ENCODE assay signal across 9 cellular contexts in the genomic region with DNA sequence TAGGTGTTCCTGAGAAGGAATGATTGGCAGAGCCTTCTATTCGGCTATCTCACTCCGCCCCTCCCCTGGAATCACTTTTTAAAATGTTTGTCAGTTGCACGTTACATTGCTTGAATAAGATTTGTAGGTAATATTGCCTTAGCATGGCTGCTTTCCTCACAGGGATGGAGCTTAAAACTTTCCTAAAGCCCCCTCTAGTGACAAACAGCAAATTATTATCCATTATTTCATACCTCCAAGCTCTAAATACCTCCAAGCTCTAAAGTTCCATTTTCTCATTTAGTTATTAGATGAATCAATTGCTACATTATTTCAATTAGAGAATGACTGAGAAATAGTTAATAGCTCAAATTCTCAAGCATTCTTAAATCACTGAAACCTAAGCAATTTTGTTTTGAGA. TPM values are rescaled to one million over a fixed set of nuclear protein-coding genes. Genes with fewer than 3 reads are reported as not detected.
DNase-seq lines count a peak whose midpoint lies in the region; ATAC-seq and TF ChIP-seq lines count a peak whose summit lies in the region.
"Had no signal": no experiment of that assay in that cellular context is flagged by ENCODE, and none has a peak within 500 bp of the region (broad histone marks: within the 10 kb centered on the region; RNA-seq: fewer than 3 reads in every experiment).

No MANE protein-coding gene starts in this region.

- TF ChIP-seq CTCF in AG04450 (IDR thresholded peaks at IDR 0.05; ENCODE audit: low read depth, low read length), result peak; percentile 42
- TF ChIP-seq CTCF in GM13976 (IDR thresholded peaks at IDR 0.05; ENCODE audit: borderline replicate concordance, control extremely low read depth, extremely low read depth, insufficient read depth, missing control alignments), result no peak
- peak; percentile 26 for TF ChIP-seq CTCF in fibroblast of villous mesenchyme (IDR thresholded peaks at IDR 0.05; ENCODE audit: insufficient read depth, low read depth, low read length)

- no peak overlapping the region for H3K4me3 ChIP-seq in AG04450 (ENCODE audit: low read depth, low read length)
- no peak overlapping the region for H3K4me3 ChIP-seq in fibroblast of villous mesenchyme (ENCODE audit: low read depth, low read length)

- CTCF ChIA-PET in AG04450 (lab: Charles Lee), result interaction anchor here (0.5 to 4.2 kb wide), 13 partner anchors 9 to 441 kb away, joined by 3 to 49 read pairs (median 3); no protein-coding TSS in a partner anchor

- DNase-seq in AG04450 (ENCODE audit: low read depth, low spot score), result no peak
- DNase-seq in GM13976 (ENCODE audit: low spot score), result peak; percentile 18
- DNase-seq in OCI-M1 (lab: John Stamatoyannopoulos, UW), result peak; percentile 13
- peak; percentile 12 for DNase-seq in fibroblast of villous mesenchyme (ENCODE audit: low read depth)
- DNase-seq in T1000 (lab: John Stamatoyannopoulos, UW), result no peak
- no peak for DNase-seq in activated effector memory CD4-positive, alpha-beta T cell treated with anti-CD3 and anti-CD28 coated beads, Interleukin-2, amount 50 U/mL, for 16 hours
- DNase-seq: NCI-H226 had no signal

- H3K27me3 ChIP-seq in AG04450 (ENCODE audit: control insufficient read depth, insufficient read depth, low read length), result peaks cover 4% of the 10 kb centered on the region

- H3K9me3 ChIP-seq in AG04450 (ENCODE audit: control insufficient read depth, insufficient read depth, low read length), result no peaks in the 10 kb centered on the region; the same call in 1 of the 2 replicates

- H3K27ac ChIP-seq in AG04450 (ENCODE audit: low read depth, low read length), result no peak overlapping the region

- ATAC-seq in GM21723 (IDR thresholded peaks at IDR 0.05; ENCODE audit: unreplicated experiment) (no peak), HG02623 (IDR thresholded peaks at IDR 0.05; ENCODE audit: unreplicated experiment) (no peak)

- in situ Hi-C loops in GM13976 (cut with MboI; ENCODE audit: low sequenced_read_pairs, unreplicated experiment), result no loop called here

- POLR2A ChIA-PET in AG04450 (lab: Yijun Ruan, JAX), result no interaction called here

RNA-seq across cellular contexts. Expression of gene SPATA7, which starts 5.1 kb away (rescaled TPM):
- 15.9 and 22.7 TPM in 2 replicates for polyA plus RNA-seq in AG04450 (2011; rRNA removed)
- 14.5 and 15.1 TPM in 2 replicates for polyA minus RNA-seq in AG04450 (2011; rRNA and poly(A)+ RNA removed)
- 11.0 and 13.0 TPM in 2 replicates for total RNA-seq in fibroblast of villous mesenchyme

RNA-seq across cellular contexts. Expression of gene KCNK10, which starts 57.3 kb away (rescaled TPM):
- not detected in 2 replicates for polyA plus RNA-seq in AG04450 (2011; rRNA removed)
- not detected in 2 replicates for polyA minus RNA-seq in AG04450 (2011; rRNA and poly(A)+ RNA removed)
- total RNA-seq in fibroblast of villous mesenchyme, result not detected in 2 replicates

Comparison
In these comparisons a context has a peak if more than half of its experiments do, and no peak if none do; other contexts are left out.
1. DNase-seq: peak in GM13976 (single experiment), OCI-M1 (single experiment) and fibroblast of villous mesenchyme (single experiment); none in AG04450 (single experiment), T1000 (single experiment) and activated effector memory CD4-positive, alpha-beta T cell treated with anti-CD3 and anti-CD28 coated beads, Interleukin-2, amount 50 U/mL, for 16 hours (single experiment).